Comparison of ENCODE assay signal across 20 cellular contexts in genomic region chr1:101463195-101463594, GRCh38.
"Had no signal": no experiment of that assay in that cellular context is flagged by ENCODE, and none has a peak within 500 bp of the region (broad histone marks: within the 10 kb centered on the region; RNA-seq: fewer than 3 reads in every experiment).

No MANE protein-coding gene starts in this region.

- H3K27ac ChIP-seq: epithelial cell of prostate, esophagus muscularis mucosa, heart left ventricle, neural progenitor cell, ovary, tibial artery, upper lobe of left lung, uterus had no signal

- DNase-seq: cortex of kidney; effector memory CD4-positive, alpha-beta T cell; heart left ventricle; hippocampal formation; left colon; mucosa of descending colon; nucleus accumbens; ovary; right cardiac atrium; stimulated activated CD4-positive, alpha-beta T cell treated with anti-CD3 and anti-CD28 coated beads, Interleukin-4, amount 100 ng/mL, for 24 hours; tibial artery; upper lobe of left lung; uterus had no signal

- H3K9me3 Mint-ChIP-seq: natural killer cell treated with Interleukin-12 subunit alpha and Interleukin-12 subunit beta and Interleukin-15 and Interleukin-18, amount 100 ng/mL, for 72 hours; stimulated activated naive CD8-positive, alpha-beta T cell treated with anti-CD3 and anti-CD28 coated beads, Interleukin-15, Interleukin-2, amounts not matched to agents 100 ng/mL and 50 ng/mL, for 24 hours had no signal

- H3K9me3 ChIP-seq: mucosa of descending colon, ovary, tibial artery, upper lobe of left lung, uterus had no signal

- H3K4me1 Mint-ChIP-seq: neural progenitor cell; stimulated activated memory B cell treated with anti-CD40 and anti-IgM and Interleukin-4, amounts not matched to agents 10 μg/mL and 1 μg/mL and 100 μg/mL, for 72 hours had no signal

- H3K36me3 Mint-ChIP-seq: natural killer cell treated with Interleukin-12 subunit alpha and Interleukin-12 subunit beta and Interleukin-15 and Interleukin-18, amount 100 ng/mL, for 72 hours; neural progenitor cell had no signal

- H3K27me3 Mint-ChIP-seq: stimulated activated naive CD8-positive, alpha-beta T cell treated with anti-CD3 and anti-CD28 coated beads, Interleukin-15, Interleukin-2, amounts not matched to agents 100 ng/mL and 50 ng/mL, for 24 hours had no signal

- H3K4me3 Mint-ChIP-seq: natural killer cell treated with Interleukin-12 subunit alpha and Interleukin-12 subunit beta and Interleukin-15 and Interleukin-18, amount 100 ng/mL, for 72 hours; neural progenitor cell; stimulated activated memory B cell treated with anti-CD40 and anti-IgM and Interleukin-4, amounts not matched to agents 10 μg/mL and 1 μg/mL and 100 μg/mL, for 72 hours; stimulated activated naive CD8-positive, alpha-beta T cell treated with anti-CD3 and anti-CD28 coated beads, Interleukin-15, Interleukin-2, amounts not matched to agents 100 ng/mL and 50 ng/mL, for 24 hours had no signal

- ATAC-seq: heart left ventricle; left colon; mucosa of descending colon; natural killer cell treated with Interleukin-12 subunit alpha and Interleukin-12 subunit beta and Interleukin-15 and Interleukin-18, amount 100 ng/mL, for 72 hours; right cardiac atrium; stimulated activated memory B cell treated with anti-CD40 and anti-IgM and Interleukin-4, amounts not matched to agents 10 μg/mL and 1 μg/mL and 100 μg/mL, for 72 hours had no signal

- H3K9ac ChIP-seq: neural progenitor cell had no signal

- H3K4me2 ChIP-seq: neural progenitor cell, smooth muscle cell had no signal

- H3K4me3 ChIP-seq: esophagus muscularis mucosa, heart left ventricle, mucosa of descending colon, neural progenitor cell, ovary, smooth muscle cell, tibial artery, upper lobe of left lung, uterus had no signal

- H2AFZ ChIP-seq: neural progenitor cell had no signal

- H3K36me3 ChIP-seq: esophagus muscularis mucosa, heart left ventricle, neural progenitor cell, ovary, tibial artery, upper lobe of left lung, uterus had no signal

- H3K4me1 ChIP-seq: esophagus muscularis mucosa, heart left ventricle, neural progenitor cell, tibial artery, upper lobe of left lung, uterus had no signal

- H3K27me3 ChIP-seq: esophagus muscularis mucosa, heart left ventricle, neural progenitor cell, ovary, tibial artery, upper lobe of left lung, uterus had no signal

- H3K27ac Mint-ChIP-seq: natural killer cell treated with Interleukin-12 subunit alpha and Interleukin-12 subunit beta and Interleukin-15 and Interleukin-18, amount 100 ng/mL, for 72 hours; neural progenitor cell; stimulated activated memory B cell treated with anti-CD40 and anti-IgM and Interleukin-4, amounts not matched to agents 10 μg/mL and 1 μg/mL and 100 μg/mL, for 72 hours; stimulated activated naive CD8-positive, alpha-beta T cell treated with anti-CD3 and anti-CD28 coated beads, Interleukin-15, Interleukin-2, amounts not matched to agents 100 ng/mL and 50 ng/mL, for 24 hours had no signal
